Comparison of ENCODE assay signal across 26 cellular contexts in genomic region chr1:43824795-43825194, GRCh38.
"Had no signal": no experiment of that assay in that cellular context is flagged by ENCODE, and none has a peak within 500 bp of the region (broad histone marks: within the 10 kb centered on the region; RNA-seq: fewer than 3 reads in every experiment).

No MANE protein-coding gene starts in this region.

- H3K36me3 ChIP-seq: left lung, neural progenitor cell had no signal

- DNase-seq: activated CD4-positive, alpha-beta T cell treated with anti-CD3 and anti-CD28 coated beads for 4 hours; activated CD4-positive, alpha-beta T cell treated with anti-CD3 and anti-CD28 coated beads, Interleukin-2, amount 50 U/mL, for 4 hours; activated effector memory CD4-positive, alpha-beta T cell treated with Interleukin-2 at 50 U/mL for 16 hours; activated naive CD4-positive, alpha-beta T cell treated with Interleukin-2 at 50 U/mL for 16 hours; activated T-cell treated with anti-CD3 and anti-CD28 coated beads for 4 hours; activated T-cell treated with anti-CD3 and anti-CD28 coated beads, Interleukin-2, amount 50 U/mL, for 72 hours; aorta; body of pancreas; central memory CD4-positive, alpha-beta T cell; heart left ventricle; hypothalamus; immature natural killer cell; kidney glomerular epithelial cell; left lung; lower lobe of right lung; mesendoderm; natural killer cell; right cardiac atrium; spleen; stimulated activated naive CD4-positive, alpha-beta T cell had no signal

- H2AFZ ChIP-seq: neural progenitor cell had no signal

- FAIRE-seq: TTC549 had no signal

- H3K9ac ChIP-seq: neural progenitor cell had no signal

- H3K27ac ChIP-seq: body of pancreas, foreskin keratinocyte, heart left ventricle, left lung, lower lobe of right lung, neural progenitor cell, spleen, tibial nerve, VCaP had no signal

- H3K27me3 ChIP-seq: body of pancreas, esophagus muscularis mucosa, foreskin keratinocyte, heart left ventricle, left lung, neural progenitor cell, spleen, tibial nerve had no signal

- H3K4me2 ChIP-seq: neural progenitor cell had no signal

- H3K4me3 ChIP-seq: body of pancreas, esophagus muscularis mucosa, heart left ventricle, left lung, lower lobe of right lung, neural progenitor cell, spleen, tibial nerve had no signal

- H3K4me1 ChIP-seq: body of pancreas, lower lobe of right lung, neural progenitor cell had no signal

- ATAC-seq: activated T-cell treated with anti-CD3 and anti-CD28 coated beads, Interleukin-2, amount 50 U/mL, for 72 hours; body of pancreas; foreskin keratinocyte; heart left ventricle; left lung; lower lobe of right lung; natural killer cell; right cardiac atrium had no signal

- H3K9me3 ChIP-seq: body of pancreas, esophagus muscularis mucosa, heart left ventricle, left lung, lower lobe of right lung, spleen, tibial nerve had no signal
